24 cellular contexts compared by ENCODE assay signal in the genomic region with DNA sequence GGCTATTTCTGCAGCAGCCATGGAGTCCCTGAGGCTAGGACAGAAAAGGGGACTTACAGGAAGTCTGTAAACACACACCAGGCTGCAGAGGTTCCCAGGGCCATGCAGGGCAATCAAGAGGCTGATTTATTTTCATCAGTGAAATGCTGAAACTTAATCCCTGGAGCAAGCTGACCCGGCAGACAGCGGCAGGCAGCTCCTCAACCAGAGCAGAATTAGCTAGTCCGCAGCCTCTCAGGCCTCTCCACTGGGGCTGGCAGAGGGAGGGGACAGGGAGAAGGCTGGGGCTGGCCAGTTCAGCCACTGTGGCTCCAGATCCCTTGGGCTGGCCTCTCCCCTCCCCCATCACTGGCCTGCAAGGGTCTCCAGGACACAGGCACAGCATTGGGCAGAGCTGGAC.
DNase-seq lines count a peak whose midpoint lies in the region; ATAC-seq, FAIRE-seq and TF ChIP-seq lines count a peak whose summit lies in the region.
"Had no signal": no experiment of that assay in that cellular context is flagged by ENCODE, and none has a peak within 500 bp of the region (broad histone marks: within the 10 kb centered on the region; RNA-seq: fewer than 3 reads in every experiment).

No MANE protein-coding gene starts in this region.

- H2BK120ac ChIP-seq in H1 (replicated peaks; ENCODE audit: low read depth, low read length) = no peak overlapping the region

- no peak overlapping the region for H2AFZ ChIP-seq in H1 (ENCODE audit: low read length)
- H2AFZ ChIP-seq in osteoblast (ENCODE audit: low read length) = no peak overlapping the region

- H3K9me3 ChIP-seq in right cardiac atrium (ENCODE audit: control insufficient read depth, low read length) = no peaks in the 10 kb centered on the region
- no peaks in the 10 kb centered on the region for H3K9me3 ChIP-seq in H1 (ENCODE audit: insufficient read depth in 2 of 2, low read depth in 1 of 2, low read length in 1 of 2)
- H3K9me3 ChIP-seq in osteoblast (ENCODE audit: low read depth, low read length) = no peaks in the 10 kb centered on the region
- no peaks in the 10 kb centered on the region for H3K9me3 ChIP-seq in small intestine (ENCODE audit: control insufficient read depth, low read depth)
- H3K9me3 ChIP-seq: Peyer's patch had no signal

- WGBS in right cardiac atrium = 62% methylated on average over 3 of the region's 3 CpGs
- 80% methylated on average over 3 of the region's 3 CpGs; no CpG with 5 or more reads in 1 of the 2 experiments for WGBS in H1 (ENCODE audit: extremely low coverage in 1 of 2, insufficient coverage in 1 of 2, insufficient read length in 1 of 2, insufficient replicate concordance in 2 of 2, low coverage in 1 of 2, low lambda C conversion rate in 2 of 2, missing lambda C conversion rate in 1 of 2), 2 experiments
- WGBS in small intestine, 3 donors = 77 to 92% (median 85%) methylated on average over 3 of the region's 3 CpGs

- H4K91ac ChIP-seq in H1 (replicated peaks; ENCODE audit: insufficient read length, low read length) = no peak overlapping the region

- H3K14ac ChIP-seq in H1 (ENCODE audit: insufficient read length) = no peak overlapping the region

- no peak overlapping the region for H2BK15ac ChIP-seq in H1 (ENCODE audit: low read length)

- no peaks in the 10 kb centered on the region for H3K79me1 ChIP-seq in H1 (ENCODE audit: low read depth, low read length)

- H3K27ac ChIP-seq in right cardiac atrium (ENCODE audit: low read length) (peak overlapping the region; percentile 5), H1 (ENCODE audit: low read depth, low read length) (no peak overlapping the region), osteoblast (ENCODE audit: low read depth, low read length) (no peak overlapping the region), small intestine (ENCODE audit: low read depth in 1 of 2, low read length in 1 of 2) (no peak overlapping the region)
- H3K27ac ChIP-seq: Peyer's patch had no signal

- no peak overlapping the region for H4K5ac ChIP-seq in H1 (ENCODE audit: insufficient read length, low read depth, low read length)

- POLR2A ChIA-PET in H1 (lab: Charles Lee; ENCODE audit: partially characterized antibody) = no interaction called here

- H3K27me3 ChIP-seq in right cardiac atrium (ENCODE audit: control insufficient read depth, insufficient read depth) = no peaks in the 10 kb centered on the region
- no peaks in the 10 kb centered on the region for H3K27me3 ChIP-seq in H1 (replicated peaks in 1 of 4; ENCODE audit: control insufficient read depth in 3 of 4, extremely low read depth in 1 of 4, insufficient read depth in 3 of 4, low read length in 3 of 4)
- no peaks in the 10 kb centered on the region for H3K27me3 ChIP-seq in osteoblast (ENCODE audit: insufficient read depth, low read length)
- no peaks in the 10 kb centered on the region for H3K27me3 ChIP-seq in small intestine (ENCODE audit: control insufficient read depth in 2 of 2, insufficient read depth in 2 of 2, low read length in 2 of 2)
- H3K27me3 ChIP-seq: Peyer's patch had no signal

- no peak overlapping the region for H2BK20ac ChIP-seq in H1 (ENCODE audit: low read length)

- H2BK12ac ChIP-seq in H1 (ENCODE audit: low read depth, low read length) = no peak overlapping the region

- H2BK5ac ChIP-seq in H1 (ENCODE audit: low read depth, low read length) = no peak overlapping the region

- H2AK5ac ChIP-seq in H1 (ENCODE audit: low read depth, low read length) = no peak overlapping the region

- H3K79me2 ChIP-seq in H1 (ENCODE audit: control insufficient read depth in 1 of 2, insufficient read depth in 2 of 2, low read length in 2 of 2) = no peaks in the 10 kb centered on the region
- H3K79me2 ChIP-seq in osteoblast (ENCODE audit: insufficient read depth, low read length) = peaks cover 3% of the 10 kb centered on the region

- TF ChIP-seq POLR2A in H1 (IDR thresholded peaks at IDR 0.05; ENCODE audit: control extremely low read depth in 1 of 2, low read depth in 2 of 2, low read length in 2 of 2) = no peak

- ATAC-seq in right cardiac atrium = no peak
- no peak for ATAC-seq in left ventricle myocardium superior
- ATAC-seq in omental fat pad (ENCODE audit: low FRiP score) = no peak
- ATAC-seq: activated CD8-positive, alpha-beta T cell treated with anti-CD3 and anti-CD28 coated beads, Interleukin-2, amount 10 ng/mL, durations not matched to agents 7 days and 5 days; activated T-cell treated with anti-CD3 and anti-CD28 coated beads, Interleukin-2, amount 50 U/mL, for 4 hours had no signal

- H3K56ac ChIP-seq in H1 (replicated peaks; ENCODE audit: insufficient read length, low read depth, low read length) = no peak overlapping the region

- CTCF ChIA-PET in H1 (lab: Charles Lee; ENCODE audit: partially characterized antibody) = interaction anchor here (0.8 to 6.7 kb wide), 10 partner anchors 8 to 1111 kb away, joined by 3 to 46 read pairs (median 4); no protein-coding TSS in a partner anchor

- FAIRE-seq in H1 (lab: Jason Lieb, UNC) (no peak), small intestine (lab: Jason Lieb, UNC) (no peak)
- FAIRE-seq: urothelium cell line had no signal

- 0 out of 2 replicates have a peak overlapping the region, but pooled peaks have one; percentile 9 for H4K8ac ChIP-seq in H1 (ENCODE audit: extremely low read depth, insufficient read depth, low read length)

- H3K4me3 ChIP-seq in right cardiac atrium (ENCODE audit: low read length) (no peak overlapping the region), H1 (ENCODE audit: extremely low read depth in 1 of 4, insufficient read depth in 2 of 4, low read depth in 3 of 4, low read length in 4 of 4) (no peak overlapping the region), osteoblast (ENCODE audit: insufficient read depth, low read length) (no peak overlapping the region), small intestine (ENCODE audit: low read depth in 1 of 2, low read length in 2 of 2) (no peak overlapping the region)
- H3K4me3 ChIP-seq: Peyer's patch had no signal

- no peak for TF ChIP-seq CTCF in H1 (IDR thresholded peaks at IDR 0.05; ENCODE audit: control extremely low read depth in 1 of 3, insufficient read depth in 1 of 3, low read depth in 1 of 3, low read length in 3 of 3)
- no peak for TF ChIP-seq CTCF in osteoblast (IDR thresholded peaks at IDR 0.05; ENCODE audit: extremely low read depth, low read depth, low read length)
- TF ChIP-seq CTCF in omental fat pad (IDR thresholded peaks at IDR 0.05) = no peak

- TF ChIP-seq EP300 in H1 (IDR thresholded peaks at IDR 0.05; ENCODE audit: borderline replicate concordance in 1 of 2, low read depth in 2 of 2, low read length in 2 of 2) = no peak

- DNase-seq in right cardiac atrium (peak in 1 of 3 donors; percentile 48), left ventricle myocardium superior (no peak), H1 (ENCODE audit: low read depth in 1 of 2, low spot score in 2 of 2) (no peak), osteoblast (ENCODE audit: insufficient read length, low spot score, missing footprints) (peak; percentile 21), SHP77 (lab: John Stamatoyannopoulos, UW) (no peak), small intestine (no peak), omental fat pad (ENCODE audit: low spot score) (no peak)
- DNase-seq in stimulated activated CD8-positive, alpha-beta memory T cell treated with anti-CD3 and anti-CD28 coated beads, Interleukin-4, amount 100 ng/mL, for 48 hours = no peak
- DNase-seq: ACHN; activated CD8-positive, alpha-beta T cell treated with anti-CD3 and anti-CD28 coated beads, Interleukin-2, amount 10 ng/mL, durations not matched to agents 7 days and 5 days; activated naive CD4-positive, alpha-beta T cell treated with anti-CD3 and anti-CD28 coated beads, Interleukin-2, amount 50 U/mL, for 16 hours; activated T-cell treated with anti-CD3 and anti-CD28 coated beads, Interleukin-2, amount 50 U/mL, for 4 hours; CD4-positive, alpha-beta T cell; cerebellar nuclear complex; effector CD4-positive, alpha-beta T cell; erythroblast; foreskin melanocyte; GF-D8; NCI-H187 treated with DMSO at 0.1 percent for 48 hours; NCI-H446; stimulated activated CD4-positive, alpha-beta T cell treated with anti-CD3 and anti-CD28 coated beads, Interleukin-12 subunit alpha, Interleukin-12 subunit beta, amount 100 ng/mL, for 4 hours; substantia nigra had no signal

- no peaks in the 10 kb centered on the region for H3K23me2 ChIP-seq in H1 (ENCODE audit: low read depth, low read length)

- H3K4me1 ChIP-seq in right cardiac atrium (ENCODE audit: control insufficient read depth, insufficient read depth, low read length) = peaks cover 4% of the 10 kb centered on the region
- H3K4me1 ChIP-seq in H1 (replicated peaks in 1 of 4; ENCODE audit: control insufficient read depth in 3 of 4, insufficient read depth in 4 of 4, low read length in 3 of 4) = peaks cover 0 to 6% (median 0%) of the 10 kb centered on the region in 4 experiments; a peak in 2 of 7 replicates
- H3K4me1 ChIP-seq in osteoblast (ENCODE audit: insufficient read depth, low read length) = peaks cover 6% of the 10 kb centered on the region
- H3K4me1 ChIP-seq in small intestine (ENCODE audit: control insufficient read depth in 2 of 2, insufficient read depth in 1 of 2, low read depth in 1 of 2, low read length in 1 of 2) = no peaks in the 10 kb centered on the region

- no peak overlapping the region for H3K9ac ChIP-seq in H1 (replicated peaks in 1 of 4; ENCODE audit: extremely low read depth in 1 of 4, low read depth in 3 of 4, low read length in 3 of 4)

- H3K4ac ChIP-seq in H1 (replicated peaks; ENCODE audit: insufficient read length, low read depth, low read length) = no peak overlapping the region

- TF ChIP-seq RAD21 in H1 (IDR thresholded peaks at IDR 0.05 in 1 of 2, conservative IDR thresholded peaks at IDR 0.05 in 1 of 2; ENCODE audit: low read depth in 2 of 2, low read length in 2 of 2) = no peak

- no peak overlapping the region for H3K4me2 ChIP-seq in H1 (ENCODE audit: insufficient read depth in 1 of 2, low read depth in 2 of 2, low read length in 2 of 2)
- H3K4me2 ChIP-seq in osteoblast (ENCODE audit: insufficient read depth, low read length) = no peak overlapping the region

- H3K36me3 ChIP-seq in H1 (ENCODE audit: control insufficient read depth in 2 of 4, insufficient read depth in 4 of 4, low read length in 3 of 4) = no peaks in the 10 kb centered on the region
- peaks cover 80% of the 10 kb centered on the region for H3K36me3 ChIP-seq in osteoblast (ENCODE audit: insufficient read depth, low read length)
- peaks cover 0 to 5% of the 10 kb centered on the region in 2 donors for H3K36me3 ChIP-seq in small intestine (ENCODE audit: control insufficient read depth in 2 of 2, insufficient read depth in 2 of 2, low read length in 2 of 2)

- no peak overlapping the region for H3K18ac ChIP-seq in H1 (ENCODE audit: extremely low read depth, low read length)

- intact Hi-C loops in right cardiac atrium (cut with DNase I) (no loop called here), left ventricle myocardium superior (cut with micrococcal nuclease) (no loop called here)

- H4K20me1 ChIP-seq in H1 (replicated peaks in 1 of 2; ENCODE audit: control insufficient read depth in 1 of 2, insufficient read depth in 2 of 2, low read length in 2 of 2) (no peaks in the 10 kb centered on the region), osteoblast (ENCODE audit: insufficient read depth, low read length) (peaks cover 18% of the 10 kb centered on the region)

- no peak overlapping the region for H3K23ac ChIP-seq in H1 (ENCODE audit: insufficient read length)

TF ChIP-seq in H1, 55 proteins besides CTCF, POLR2A, EP300 and RAD21 (continues in another document):
- TF ChIP-seq SIRT6 (IDR thresholded peaks at IDR 0.05; ENCODE audit: low read length) = no peak
- TF ChIP-seq PHF8 (conservative IDR thresholded peaks at IDR 0.05; ENCODE audit: low read depth, low read length) = no peak
